In the genomic region with DNA sequence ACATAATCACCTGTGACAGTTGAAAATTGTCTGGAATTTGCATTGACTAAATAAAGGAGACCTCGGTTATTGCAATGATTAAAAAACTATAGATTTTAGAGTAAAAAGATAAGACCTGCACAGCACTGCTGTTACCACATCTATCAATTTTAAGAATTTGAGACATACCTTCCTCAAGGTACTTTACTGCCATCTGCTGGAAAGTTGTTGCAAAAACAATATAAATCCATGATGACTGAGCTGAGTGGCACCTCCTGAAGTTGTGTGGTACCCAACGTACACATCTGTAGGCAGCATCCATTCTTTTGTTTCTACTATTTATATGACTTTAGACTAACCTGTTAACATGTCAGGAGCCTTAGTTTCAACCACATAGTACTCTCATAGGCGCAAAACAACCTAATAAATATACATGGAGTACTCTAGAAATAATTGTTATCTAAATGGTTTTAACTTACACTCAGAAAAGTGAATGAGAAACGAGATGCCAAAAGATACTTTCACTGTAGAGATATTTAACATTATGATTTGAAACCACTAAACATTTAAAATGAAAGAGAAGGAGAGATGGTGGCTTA, we compare ENCODE assay signal across 8 cellular contexts.
A peak's percentile ranks its signal among the peaks of the same experiment; 100 is the strongest.
DNase-seq lines count a peak whose midpoint lies in the region; ATAC-seq and TF ChIP-seq lines count a peak whose summit lies in the region.

No MANE protein-coding gene starts in this region.

- H3K4me3 ChIP-seq in astrocyte of the cerebellum (ENCODE audit: low read depth, low read length): no peak overlapping the region
- H3K4me3 ChIP-seq in iPS DF 6.9 (ENCODE audit: low read length): no peak overlapping the region

- ATAC-seq in GM18499 (IDR thresholded peaks at IDR 0.05; ENCODE audit: insufficient read depth, unreplicated experiment) (peak; percentile 66), HG03460 (IDR thresholded peaks at IDR 0.05; ENCODE audit: unreplicated experiment) (peak; percentile 68)
- peak; percentile 72 to 76 for ATAC-seq in stimulated activated naive B cell treated with anti-CD40 and anti-IgM and Interleukin-4, amounts not matched to agents 10 μg/mL and 1 μg/mL and 100 μg/mL, for 72 hours (replicated peaks)

- DNase-seq in Ammon's horn (ENCODE audit: low spot score) (peak; percentile 64), NCI-H524 treated with DMSO at 0.1 percent for 48 hours (lab: John Stamatoyannopoulos, UW) (peak; percentile 23), astrocyte of the cerebellum (ENCODE audit: low read depth) (no peak), iPS DF 6.9 (ENCODE audit: low read depth, low spot score) (peak; percentile 7)
- peak; percentile 11 for DNase-seq in stimulated activated naive B cell treated with anti-CD40 and anti-IgM and Interleukin-4, amounts not matched to agents 10 μg/mL and 1 μg/mL and 100 μg/mL, for 72 hours
- no peak for DNase-seq in stimulated activated naive CD4-positive, alpha-beta T cell treated with Interleukin-2 at 50 U/mL for 16 hours (lab: John Stamatoyannopoulos, UW)

- H3K4me1 Mint-ChIP-seq in stimulated activated naive B cell treated with anti-CD40 and anti-IgM and Interleukin-4, amounts not matched to agents 10 μg/mL and 1 μg/mL and 100 μg/mL, for 72 hours: no peaks in the 10 kb centered on the region

- no peak overlapping the region for H3K27ac Mint-ChIP-seq in stimulated activated naive B cell treated with anti-CD40 and anti-IgM and Interleukin-4, amounts not matched to agents 10 μg/mL and 1 μg/mL and 100 μg/mL, for 72 hours

- H3K27me3 Mint-ChIP-seq in stimulated activated naive B cell treated with anti-CD40 and anti-IgM and Interleukin-4, amounts not matched to agents 10 μg/mL and 1 μg/mL and 100 μg/mL, for 72 hours: no peaks in the 10 kb centered on the region

- peaks cover 15% of the 10 kb centered on the region; the same call in 1 of the 2 replicates for H3K36me3 ChIP-seq in iPS DF 6.9 (ENCODE audit: control insufficient read depth, insufficient read depth, low read length)

- in situ Hi-C loops in astrocyte of the cerebellum (cut with HindIII; ENCODE audit: low sequenced_read_pairs): no loop called here

- H3K27me3 ChIP-seq in iPS DF 6.9 (ENCODE audit: control insufficient read depth, insufficient read depth, low read length): no peaks in the 10 kb centered on the region

- TF ChIP-seq CTCF in astrocyte of the cerebellum (IDR thresholded peaks at IDR 0.05; ENCODE audit: low read depth, low read length, missing control alignments): peak; percentile 47

- H3K9me3 ChIP-seq in iPS DF 6.9 (ENCODE audit: control insufficient read depth, insufficient read depth, low read length): no peaks in the 10 kb centered on the region

- H3K27ac ChIP-seq in iPS DF 6.9 (ENCODE audit: low read length): no peak overlapping the region

- H3K4me3 Mint-ChIP-seq in stimulated activated naive B cell treated with anti-CD40 and anti-IgM and Interleukin-4, amounts not matched to agents 10 μg/mL and 1 μg/mL and 100 μg/mL, for 72 hours: no peak overlapping the region

- WGBS in iPS DF 6.9 (ENCODE audit: insufficient coverage, insufficient read length): no CpG with 5 or more reads among the region's 4 CpGs

- peaks cover 9 to 22% of the 10 kb centered on the region in 2 donors for H3K36me3 Mint-ChIP-seq in stimulated activated naive B cell treated with anti-CD40 and anti-IgM and Interleukin-4, amounts not matched to agents 10 μg/mL and 1 μg/mL and 100 μg/mL, for 72 hours

- no peaks in the 10 kb centered on the region; the same call in 1 of the 2 replicates for H3K4me1 ChIP-seq in iPS DF 6.9 (ENCODE audit: control insufficient read depth, insufficient read depth, low read length)

- no peaks in the 10 kb centered on the region for H3K9me3 Mint-ChIP-seq in stimulated activated naive B cell treated with anti-CD40 and anti-IgM and Interleukin-4, amounts not matched to agents 10 μg/mL and 1 μg/mL and 100 μg/mL, for 72 hours

Comparison
In these comparisons a context has a peak if more than half of its experiments do, and no peak if none do; other contexts are left out.
1. DNase-seq: peak in Ammon's horn (single experiment), NCI-H524 treated with DMSO at 0.1 percent for 48 hours (single experiment), iPS DF 6.9 (single experiment) and stimulated activated naive B cell treated with anti-CD40 and anti-IgM and Interleukin-4, amounts not matched to agents 10 μg/mL and 1 μg/mL and 100 μg/mL, for 72 hours (single experiment); none in astrocyte of the cerebellum (single experiment) and stimulated activated naive CD4-positive, alpha-beta T cell treated with Interleukin-2 at 50 U/mL for 16 hours (single experiment).
2. Peak in every context shown above with its lines, with median percentiles within 50 percentile points of each other: ATAC-seq.